In the genomic region with DNA sequence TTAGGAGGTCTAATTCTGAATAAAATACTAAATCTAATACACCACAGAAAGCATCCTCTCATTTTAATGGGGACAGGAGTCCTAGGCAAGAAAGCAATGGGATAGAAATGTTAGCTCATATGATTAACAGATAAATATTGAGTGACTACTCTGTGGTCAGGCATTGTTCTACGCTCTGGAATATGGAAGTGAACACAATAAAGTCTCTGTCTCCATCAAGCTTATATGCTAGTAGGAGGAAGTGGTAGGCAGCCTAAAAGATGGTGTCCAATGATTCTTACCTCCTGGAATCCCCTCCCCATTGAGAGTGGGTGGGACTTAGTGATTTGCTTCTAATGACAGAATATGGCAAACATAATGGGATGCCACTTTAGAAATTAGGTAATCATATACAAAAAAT, we compare ENCODE assay signal across 33 cellular contexts.
"Had no signal": no experiment of that assay in that cellular context is flagged by ENCODE, and none has a peak within 500 bp of the region (broad histone marks: within the 10 kb centered on the region; RNA-seq: fewer than 3 reads in every experiment).

No MANE protein-coding gene starts in this region.

- H3K36me3 ChIP-seq: adrenal gland, brain microvascular endothelial cell, breast epithelium had no signal

- H3K27me3 Mint-ChIP-seq: activated B cell treated with CpG ODN at 0.5 μM for 24 hours; activated CD4-positive, alpha-beta T cell treated with anti-CD3 and anti-CD28 coated beads, Interleukin-2, amount 10 ng/mL, durations not matched to agents 24 days and 14 days; activated CD8-positive, alpha-beta T cell treated with anti-CD3 and anti-CD28 coated beads for 36 hours; activated naive CD8-positive, alpha-beta T cell treated with anti-CD3 and anti-CD28 coated beads for 36 hours had no signal

- H3K4me1 ChIP-seq: adrenal gland, body of pancreas, breast epithelium had no signal

- H3K36me3 Mint-ChIP-seq: activated CD4-positive, alpha-beta memory T cell treated with anti-CD3 and anti-CD28 coated beads for 36 hours; activated naive CD4-positive, alpha-beta T cell treated with anti-CD3 and anti-CD28 coated beads, Interleukin-2, amount 50 U/mL, for 72 hours; activated naive CD8-positive, alpha-beta T cell treated with anti-CD3 and anti-CD28 coated beads for 36 hours had no signal

- DNase-seq: activated B cell treated with CpG ODN at 0.5 μM for 24 hours; activated CD4-positive, alpha-beta memory T cell treated with anti-CD3 and anti-CD28 coated beads for 36 hours; activated CD4-positive, alpha-beta T cell treated with anti-CD3 and anti-CD28 coated beads for 4 hours; activated CD4-positive, alpha-beta T cell treated with anti-CD3 and anti-CD28 coated beads, Interleukin-2, amount 10 ng/mL, durations not matched to agents 24 days and 14 days; activated CD4-positive, alpha-beta T cell treated with anti-CD3 and anti-CD28 coated beads, Interleukin-2, amount 50 U/mL, for 1 hour; activated CD4-positive, alpha-beta T cell treated with anti-CD3 and anti-CD28 coated beads, Interleukin-2, amount 50 U/mL, for 4 hours; activated CD4-positive, CD25-positive, alpha-beta regulatory T cell treated with anti-CD3 and anti-CD28 coated beads, Interleukin-2, amount 50 U/mL, for 72 hours; activated CD8-positive, alpha-beta memory T cell treated with anti-CD3 and anti-CD28 coated beads, Interleukin-2, amount 50 U/mL, for 4 hours; activated CD8-positive, alpha-beta T cell treated with anti-CD3 and anti-CD28 coated beads for 36 hours; activated effector memory CD4-positive, alpha-beta T cell treated with anti-CD3 and anti-CD28 coated beads, Interleukin-2, amount 50 U/mL, for 16 hours; activated gamma-delta T cell treated with Interleukin-2 at 50 U/mL for 16 hours; activated naive CD4-positive, alpha-beta T cell; activated naive CD4-positive, alpha-beta T cell treated with anti-CD3 and anti-CD28 coated beads for 36 hours; activated naive CD4-positive, alpha-beta T cell treated with anti-CD3 and anti-CD28 coated beads, Interleukin-2, amount 50 U/mL, for 16 hours; activated naive CD8-positive, alpha-beta T cell treated with anti-CD3 and anti-CD28 coated beads for 36 hours; activated T-cell treated with anti-CD3 and anti-CD28 coated beads for 4 hours; activated T-cell treated with anti-CD3 and anti-CD28 coated beads, Interleukin-2, amount 50 U/mL, for 1 hour; activated T-cell treated with anti-CD3 and anti-CD28 coated beads, Interleukin-2, amount 50 U/mL, for 4 hours; activated T-cell treated with anti-CD3 and anti-CD28 coated beads, Interleukin-2, amount 50 U/mL, for 72 hours; adrenal gland; amniotic stem cell; aorta; body of pancreas; brain microvascular endothelial cell; central memory CD4-positive, alpha-beta T cell; T-helper 2 cell; T-helper 9 cell had no signal

- H3K9me3 ChIP-seq: adrenal gland, body of pancreas, breast epithelium had no signal

- H3K4me3 Mint-ChIP-seq: activated B cell treated with CpG ODN at 0.5 μM for 24 hours; activated CD4-positive, alpha-beta memory T cell treated with anti-CD3 and anti-CD28 coated beads for 36 hours; activated CD4-positive, alpha-beta T cell treated with anti-CD3 and anti-CD28 coated beads, Interleukin-2, amount 10 ng/mL, durations not matched to agents 24 days and 14 days; activated CD8-positive, alpha-beta T cell treated with anti-CD3 and anti-CD28 coated beads for 36 hours; activated naive CD4-positive, alpha-beta T cell treated with anti-CD3 and anti-CD28 coated beads for 36 hours; activated naive CD8-positive, alpha-beta T cell treated with anti-CD3 and anti-CD28 coated beads for 36 hours; activated T-cell treated with anti-CD3 and anti-CD28 coated beads, Interleukin-2, amount 50 U/mL, for 4 hours; activated T-cell treated with anti-CD3 and anti-CD28 coated beads, Interleukin-2, amount 50 U/mL, for 72 hours; activated T-helper 1 cell treated with anti-CD3 and anti-CD28 coated beads, Interleukin-12 subunit alpha, Interleukin-12 subunit beta, Interleukin-2, Interleukin-4 antibody, amounts not matched to agents 30 ng/mL and 10 ng/mL and 1 ng/mL, durations not matched to agents 14 hours and 24 hours and 36 hours; activated T-helper 17 cell treated with anti-CD3 and anti-CD28 coated beads, Interleukin-2, amount 50 U/mL, for 72 hours; T-helper 2 cell treated with Interferon-gamma antibody and Interleukin-4, amounts not matched to agents 5 μg/mL and 100 μg/mL, for 36 hours had no signal

- H3K27ac Mint-ChIP-seq: activated B cell treated with CpG ODN at 0.5 μM for 24 hours; activated CD4-positive, alpha-beta memory T cell treated with anti-CD3 and anti-CD28 coated beads for 36 hours; activated CD4-positive, alpha-beta T cell treated with anti-CD3 and anti-CD28 coated beads, Interleukin-2, amount 10 ng/mL, durations not matched to agents 24 days and 14 days; activated CD8-positive, alpha-beta T cell treated with anti-CD3 and anti-CD28 coated beads for 36 hours; activated naive CD4-positive, alpha-beta T cell treated with anti-CD3 and anti-CD28 coated beads for 36 hours; activated naive CD4-positive, alpha-beta T cell treated with anti-CD3 and anti-CD28 coated beads, Interleukin-2, amount 50 U/mL, for 72 hours; activated naive CD8-positive, alpha-beta T cell treated with anti-CD3 and anti-CD28 coated beads for 36 hours; activated T-cell treated with anti-CD3 and anti-CD28 coated beads, Interleukin-2, amount 50 U/mL, for 72 hours; activated T-helper 1 cell treated with anti-CD3 and anti-CD28 coated beads, Interleukin-12 subunit alpha, Interleukin-12 subunit beta, Interleukin-2, Interleukin-4 antibody, amounts not matched to agents 30 ng/mL and 10 ng/mL and 1 ng/mL, durations not matched to agents 14 hours and 24 hours and 36 hours; activated T-helper 17 cell treated with anti-CD3 and anti-CD28 coated beads, Interleukin-2, amount 50 U/mL, for 72 hours; T-helper 2 cell treated with Interferon-gamma antibody and Interleukin-4, amounts not matched to agents 5 μg/mL and 100 μg/mL, for 36 hours had no signal

- H3K27me3 ChIP-seq: adrenal gland, body of pancreas, brain microvascular endothelial cell, breast epithelium had no signal

- ATAC-seq: activated CD8-positive, alpha-beta T cell treated with anti-CD3 and anti-CD28 coated beads for 36 hours; activated naive CD4-positive, alpha-beta T cell treated with anti-CD3 and anti-CD28 coated beads, Interleukin-2, amount 50 U/mL, for 72 hours; activated T-cell treated with anti-CD3 and anti-CD28 coated beads, Interleukin-2, amount 50 U/mL, for 4 hours; activated T-cell treated with anti-CD3 and anti-CD28 coated beads, Interleukin-2, amount 50 U/mL, for 72 hours; activated T-helper 17 cell treated with anti-CD3 and anti-CD28 coated beads, Interleukin-2, amount 50 U/mL, for 72 hours; body of pancreas had no signal

- H3K9me3 Mint-ChIP-seq: activated B cell treated with CpG ODN at 0.5 μM for 24 hours; activated CD4-positive, alpha-beta memory T cell treated with anti-CD3 and anti-CD28 coated beads for 36 hours; activated CD4-positive, alpha-beta T cell treated with anti-CD3 and anti-CD28 coated beads, Interleukin-2, amount 10 ng/mL, durations not matched to agents 24 days and 14 days; activated CD8-positive, alpha-beta T cell treated with anti-CD3 and anti-CD28 coated beads for 36 hours; activated naive CD8-positive, alpha-beta T cell treated with anti-CD3 and anti-CD28 coated beads for 36 hours; activated T-cell treated with anti-CD3 and anti-CD28 coated beads, Interleukin-2, amount 50 U/mL, for 4 hours; activated T-helper 1 cell treated with anti-CD3 and anti-CD28 coated beads, Interleukin-12 subunit alpha, Interleukin-12 subunit beta, Interleukin-2, Interleukin-4 antibody, amounts not matched to agents 30 ng/mL and 10 ng/mL and 1 ng/mL, durations not matched to agents 14 hours and 24 hours and 36 hours; activated T-helper 17 cell treated with anti-CD3 and anti-CD28 coated beads, Interleukin-2, amount 50 U/mL, for 72 hours; T-helper 2 cell treated with Interferon-gamma antibody and Interleukin-4, amounts not matched to agents 5 μg/mL and 100 μg/mL, for 36 hours had no signal

- H3K27ac ChIP-seq: adrenal gland, body of pancreas, brain microvascular endothelial cell, breast epithelium, VCaP had no signal

- H3K4me3 ChIP-seq: adrenal gland, body of pancreas, breast epithelium had no signal

- H3K4me1 Mint-ChIP-seq: activated B cell treated with CpG ODN at 0.5 μM for 24 hours; activated CD4-positive, alpha-beta T cell treated with anti-CD3 and anti-CD28 coated beads, Interleukin-2, amount 10 ng/mL, durations not matched to agents 24 days and 14 days; activated naive CD8-positive, alpha-beta T cell treated with anti-CD3 and anti-CD28 coated beads for 36 hours; activated T-helper 17 cell treated with anti-CD3 and anti-CD28 coated beads, Interleukin-2, amount 50 U/mL, for 72 hours had no signal
